Comparison of ENCODE assay signal across 1 cellular context in genomic region chr1:2314803-2315710, GRCh38.
TF ChIP-seq lines count a peak whose summit lies in the region.

No MANE protein-coding gene starts in this region.

TF ChIP-seq in K562, 482 proteins besides CTCF, POLR2A, EP300 and RAD21 (continued from another document):
- TF ChIP-seq PHF8 (IDR thresholded peaks at IDR 0.05; ENCODE audit: borderline replicate concordance, low read length) (peak; percentile 37; the same call in 1 of the 2 replicates), FOXK1 (CRISPR knock-in tag; IDR thresholded peaks at IDR 0.05; ENCODE audit: borderline replicate concordance) (no peak), IRF1 (CRISPR knock-in tag; IDR thresholded peaks at IDR 0.05; ENCODE audit: borderline replicate concordance) (no peak), SFPQ (IDR thresholded peaks at IDR 0.05; ENCODE audit: low read depth, low read length) (no peak), ZNF174 (CRISPR knock-in tag; IDR thresholded peaks at IDR 0.05) (no peak), NR4A1 (CRISPR knock-in tag; IDR thresholded peaks at IDR 0.05) (no peak), NR4A1 (tag; IDR thresholded peaks at IDR 0.05) (no peak), CEBPG (CRISPR knock-in tag; IDR thresholded peaks at IDR 0.05) (no peak), CEBPG (tag; conservative IDR thresholded peaks at IDR 0.05 in 1 of 2, IDR thresholded peaks at IDR 0.05 in 1 of 2) (no peak), ZNF717 (CRISPR knock-in tag; IDR thresholded peaks at IDR 0.05) (no peak), ZNF449 (CRISPR knock-in tag; IDR thresholded peaks at IDR 0.05) (no peak), ATF6 (CRISPR knock-in tag; IDR thresholded peaks at IDR 0.05) (no peak), USF2 (CRISPR knock-in tag; IDR thresholded peaks at IDR 0.05) (no peak), MAFF (IDR thresholded peaks at IDR 0.05; ENCODE audit: low read length) (no peak), CHAMP1 (IDR thresholded peaks at IDR 0.05) (no peak), CBFA2T2 (conservative IDR thresholded peaks at IDR 0.05) (no peak), NFATC3 (IDR thresholded peaks at IDR 0.05) (no peak), GABPA (tag; conservative IDR thresholded peaks at IDR 0.05; ENCODE audit: low read depth) (peak; percentile 81), CUX1 (CRISPR knock-in tag; IDR thresholded peaks at IDR 0.05) (no peak), CAMTA2 (CRISPR knock-in tag; conservative IDR thresholded peaks at IDR 0.05) (no peak), ZBTB7A (IDR thresholded peaks at IDR 0.05; ENCODE audit: borderline replicate concordance, control insufficient read depth, low read depth, low read length) (peak; percentile 96), TAL1 (IDR thresholded peaks at IDR 0.05) (no peak), MAFG (tag; conservative IDR thresholded peaks at IDR 0.05) (no peak), RBM14 (IDR thresholded peaks at IDR 0.05; ENCODE audit: borderline replicate concordance, insufficient read depth, low read depth, low read length) (0 out of 2 replicates have a peak, but pooled peaks have one; percentile 66), TAF15 (IDR thresholded peaks at IDR 0.05; ENCODE audit: low read depth, low read length) (no peak), VEZF1 (CRISPR knock-in tag; IDR thresholded peaks at IDR 0.05) (peak; percentile 97), ZFX (CRISPR knock-in tag; IDR thresholded peaks at IDR 0.05) (peak; percentile 52; the same call in 1 of the 2 replicates), IRF9 (tag; IDR thresholded peaks at IDR 0.05) (no peak), ZEB2 (IDR thresholded peaks at IDR 0.05) (no peak), U2AF1 (optimal IDR thresholded peaks at IDR 0.05; ENCODE audit: low read depth, low read length) (no peak), SIN3A (IDR thresholded peaks at IDR 0.05; ENCODE audit: borderline replicate concordance in 2 of 2, control insufficient read depth in 1 of 2, low read depth in 2 of 2, low read length in 2 of 2) (no peak), STAT6 (CRISPR knock-in tag; IDR thresholded peaks at IDR 0.05) (no peak)
TF ChIP-seq in K562: peak in this region for 17.
